14 cellular contexts compared by ENCODE assay signal in the genomic region with DNA sequence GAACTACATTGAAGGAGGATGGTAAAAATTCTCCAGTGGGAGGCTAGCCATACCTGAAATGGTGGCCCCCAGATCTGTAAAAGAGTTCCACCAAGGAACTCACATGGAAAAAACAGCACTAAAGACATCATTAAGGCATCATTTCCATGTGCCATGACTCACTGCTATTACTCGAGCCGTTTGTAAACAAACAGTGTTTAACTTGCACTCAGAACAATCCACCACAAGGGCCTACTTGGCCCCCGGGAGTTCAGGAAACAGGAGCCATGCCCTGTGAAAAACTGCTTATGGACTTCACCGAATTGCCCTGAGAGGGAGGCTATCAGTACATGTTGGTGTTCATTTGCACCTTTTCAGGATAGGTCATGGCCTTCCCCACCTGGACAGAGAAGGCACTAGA. TPM values are rescaled to one million over a fixed set of nuclear protein-coding genes. Genes with fewer than 3 reads are reported as not detected.
A peak's percentile ranks its signal among the peaks of the same experiment; 100 is the strongest.
DNase-seq lines count a peak whose midpoint lies in the region; ATAC-seq lines count a peak whose summit lies in the region.
"Had no signal": no experiment of that assay in that cellular context is flagged by ENCODE, and none has a peak within 500 bp of the region (broad histone marks: within the 10 kb centered on the region; RNA-seq: fewer than 3 reads in every experiment).

No MANE protein-coding gene starts in this region.

- peak; percentile 78 for ATAC-seq in left colon
- ATAC-seq: esophagus mucosa; naive thymus-derived CD4-positive, alpha-beta T cell had no signal

- intact Hi-C loops in left colon (cut with DNase I, micrococcal nuclease): no loop called here

- DNase-seq in DMS53 (lab: John Stamatoyannopoulos, UW) (peak; percentile 86), HT1080 (ENCODE audit: low read depth) (peak; percentile 13), SHP77 (lab: John Stamatoyannopoulos, UW) (peak; percentile 71 to 76), left colon (no peak), cerebellum (ENCODE audit: low spot score) (no peak), GF-D8 (lab: John Stamatoyannopoulos, UW) (no peak)
- no peak for DNase-seq in activated naive CD4-positive, alpha-beta T cell treated with Interleukin-2 at 50 U/mL for 16 hours
- DNase-seq: activated CD4-positive, alpha-beta T cell treated with anti-CD3 and anti-CD28 coated beads, Interleukin-2, amount 10 ng/mL, durations not matched to agents 7 days and 5 days; activated T-cell treated with anti-CD3 and anti-CD28 coated beads, Interleukin-2, amount 50 U/mL, for 48 hours; amniotic stem cell; hippocampal formation; naive thymus-derived CD4-positive, alpha-beta T cell; NCI-H524 had no signal

RNA-seq across cellular contexts. Expression of a gene that starts 18.2 kb away (rescaled TPM):
- total RNA-seq in HT1080 (2014; rRNA removed; shearing (Covaris generic)): not detected in 2 replicates
- polyA plus RNA-seq in HT1080 (2015; cell fraction: cytosol; rRNA removed): not detected in 2 replicates
- polyA plus RNA-seq in HT1080 (2015; cell fraction: nucleus; rRNA removed): not detected in 2 replicates
- total RNA-seq in left colon (under 1 TPM; 0.15 to 0.28 TPM), cerebellum (not detected)

Comparison
In these comparisons a context has a peak if more than half of its experiments do, and no peak if none do; other contexts are left out.
1. DNase-seq: peak in DMS53 (single experiment), HT1080 (single experiment) and SHP77 (2 of 2); none in left colon (0 of 2), activated naive CD4-positive, alpha-beta T cell treated with Interleukin-2 at 50 U/mL for 16 hours (single experiment), cerebellum (single experiment) and GF-D8 (single experiment).